In genomic region chr11:99162819-99163218, GRCh38 we compare ENCODE assay signal across 1 cellular context.
TF ChIP-seq lines count a peak whose summit lies in the region.

No MANE protein-coding gene starts in this region.

TF ChIP-seq in H1, 55 proteins besides CTCF, POLR2A, EP300 and RAD21:
- no peak for TF ChIP-seq SP4 (IDR thresholded peaks at IDR 0.05; ENCODE audit: low read length)
- TF ChIP-seq ZNF274 (IDR thresholded peaks at IDR 0.05; ENCODE audit: borderline replicate concordance, extremely low read depth, low read length): no peak
- TF ChIP-seq USF2 (IDR thresholded peaks at IDR 0.05; ENCODE audit: low read length): no peak
- no peak for TF ChIP-seq SP2 (IDR thresholded peaks at IDR 0.05; ENCODE audit: low read length)
- no peak for TF ChIP-seq ATF2 (IDR thresholded peaks at IDR 0.05; ENCODE audit: low read length)
- no peak for TF ChIP-seq JUN (IDR thresholded peaks at IDR 0.05; ENCODE audit: low read depth, low read length)
- no peak for TF ChIP-seq KDM1A (IDR thresholded peaks at IDR 0.05; ENCODE audit: borderline replicate concordance, low read length)
- no peak for TF ChIP-seq MAFK (IDR thresholded peaks at IDR 0.05; ENCODE audit: low read depth, low read length)
- TF ChIP-seq CBX8 (IDR thresholded peaks at IDR 0.05; ENCODE audit: borderline replicate concordance, low read depth, low read length): no peak
